1 cellular context compared by ENCODE assay signal in the genomic region with DNA sequence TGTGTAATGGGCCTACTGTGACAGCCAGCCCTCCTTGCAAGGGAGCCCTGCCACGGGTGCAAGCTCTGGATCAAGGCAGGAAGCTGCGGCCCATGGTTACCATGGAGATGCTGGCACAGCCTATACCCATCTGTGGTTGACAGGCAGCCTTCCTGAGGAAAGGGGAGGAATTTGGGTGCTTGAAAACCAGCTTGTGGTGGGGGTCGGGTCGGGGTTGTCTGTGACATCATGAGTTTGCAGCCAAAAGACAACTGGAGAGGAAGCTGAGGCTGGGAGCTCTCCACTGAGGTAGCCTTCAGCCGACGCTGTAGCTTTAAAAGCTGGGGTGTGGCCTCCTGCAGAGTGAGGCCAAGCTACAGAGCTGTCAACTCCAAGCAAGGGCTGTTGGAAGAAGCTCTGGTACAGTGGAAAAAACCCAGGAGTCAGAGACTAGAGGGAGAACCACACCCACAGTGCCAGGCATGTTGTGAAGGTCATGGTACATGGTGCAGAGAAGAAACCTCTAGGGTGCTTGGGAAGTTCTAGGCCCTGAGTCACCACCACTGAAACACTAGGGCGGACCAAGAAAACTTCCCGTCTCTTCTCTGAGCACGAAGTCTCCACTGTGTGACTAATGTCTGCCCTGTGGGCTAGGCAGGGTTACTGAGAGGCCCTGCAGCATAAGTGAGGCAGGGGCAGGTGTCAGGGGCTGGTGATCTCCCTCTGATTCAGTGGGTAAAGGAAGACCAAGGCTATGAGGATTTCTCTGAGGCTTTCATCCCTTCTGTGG.
TF ChIP-seq lines count a peak whose summit lies in the region.

No MANE protein-coding gene starts in this region.

TF ChIP-seq in K562, 482 proteins besides CTCF, POLR2A, EP300 and RAD21 (continued from another document):
- TF ChIP-seq, protein P1, sequence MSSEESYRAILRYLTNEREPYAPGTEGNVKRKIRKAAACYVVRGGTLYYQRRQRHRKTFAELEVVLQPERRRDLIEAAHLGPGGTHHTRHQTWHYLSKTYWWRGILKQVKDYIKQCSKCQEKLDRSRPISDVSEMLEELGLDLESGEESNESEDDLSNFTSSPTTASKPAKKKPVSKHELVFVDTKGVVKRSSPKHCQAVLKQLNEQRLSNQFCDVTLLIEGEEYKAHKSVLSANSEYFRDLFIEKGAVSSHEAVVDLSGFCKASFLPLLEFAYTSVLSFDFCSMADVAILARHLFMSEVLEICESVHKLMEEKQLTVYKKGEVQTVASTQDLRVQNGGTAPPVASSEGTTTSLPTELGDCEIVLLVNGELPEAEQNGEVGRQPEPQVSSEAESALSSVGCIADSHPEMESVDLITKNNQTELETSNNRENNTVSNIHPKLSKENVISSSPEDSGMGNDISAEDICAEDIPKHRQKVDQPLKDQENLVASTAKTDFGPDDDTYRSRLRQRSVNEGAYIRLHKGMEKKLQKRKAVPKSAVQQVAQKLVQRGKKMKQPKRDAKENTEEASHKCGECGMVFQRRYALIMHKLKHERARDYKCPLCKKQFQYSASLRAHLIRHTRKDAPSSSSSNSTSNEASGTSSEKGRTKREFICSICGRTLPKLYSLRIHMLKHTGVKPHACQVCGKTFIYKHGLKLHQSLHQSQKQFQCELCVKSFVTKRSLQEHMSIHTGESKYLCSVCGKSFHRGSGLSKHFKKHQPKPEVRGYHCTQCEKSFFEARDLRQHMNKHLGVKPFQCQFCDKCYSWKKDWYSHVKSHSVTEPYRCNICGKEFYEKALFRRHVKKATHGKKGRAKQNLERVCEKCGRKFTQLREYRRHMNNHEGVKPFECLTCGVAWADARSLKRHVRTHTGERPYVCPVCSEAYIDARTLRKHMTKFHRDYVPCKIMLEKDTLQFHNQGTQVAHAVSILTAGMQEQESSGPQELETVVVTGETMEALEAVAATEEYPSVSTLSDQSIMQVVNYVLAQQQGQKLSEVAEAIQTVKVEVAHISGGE (CRISPR knock-in tag; IDR thresholded peaks at IDR 0.05): peak in 1 of 3 experiments; percentile 39; a peak in 1 of 6 replicates
- TF ChIP-seq ZNF274 (IDR thresholded peaks at IDR 0.05; ENCODE audit: borderline replicate concordance, low read depth, low read length): no peak
- no peak for TF ChIP-seq TOE1 (IDR thresholded peaks at IDR 0.05; ENCODE audit: borderline replicate concordance)
- TF ChIP-seq TOE1 (CRISPR knock-in tag; IDR thresholded peaks at IDR 0.05; ENCODE audit: borderline replicate concordance, low read depth): no peak
- TF ChIP-seq FOSL1 (tag; conservative IDR thresholded peaks at IDR 0.05): peak; percentile 66
- TF ChIP-seq CHD1 (IDR thresholded peaks at IDR 0.05; ENCODE audit: low read length): no peak
- TF ChIP-seq, protein P2, sequence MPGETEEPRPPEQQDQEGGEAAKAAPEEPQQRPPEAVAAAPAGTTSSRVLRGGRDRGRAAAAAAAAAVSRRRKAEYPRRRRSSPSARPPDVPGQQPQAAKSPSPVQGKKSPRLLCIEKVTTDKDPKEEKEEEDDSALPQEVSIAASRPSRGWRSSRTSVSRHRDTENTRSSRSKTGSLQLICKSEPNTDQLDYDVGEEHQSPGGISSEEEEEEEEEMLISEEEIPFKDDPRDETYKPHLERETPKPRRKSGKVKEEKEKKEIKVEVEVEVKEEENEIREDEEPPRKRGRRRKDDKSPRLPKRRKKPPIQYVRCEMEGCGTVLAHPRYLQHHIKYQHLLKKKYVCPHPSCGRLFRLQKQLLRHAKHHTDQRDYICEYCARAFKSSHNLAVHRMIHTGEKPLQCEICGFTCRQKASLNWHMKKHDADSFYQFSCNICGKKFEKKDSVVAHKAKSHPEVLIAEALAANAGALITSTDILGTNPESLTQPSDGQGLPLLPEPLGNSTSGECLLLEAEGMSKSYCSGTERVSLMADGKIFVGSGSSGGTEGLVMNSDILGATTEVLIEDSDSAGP (CRISPR knock-in tag; IDR thresholded peaks at IDR 0.05): peak; percentile 86
- TF ChIP-seq ZNF766 (CRISPR knock-in tag; conservative IDR thresholded peaks at IDR 0.05): peak; percentile 88
- TF ChIP-seq, protein P3, sequence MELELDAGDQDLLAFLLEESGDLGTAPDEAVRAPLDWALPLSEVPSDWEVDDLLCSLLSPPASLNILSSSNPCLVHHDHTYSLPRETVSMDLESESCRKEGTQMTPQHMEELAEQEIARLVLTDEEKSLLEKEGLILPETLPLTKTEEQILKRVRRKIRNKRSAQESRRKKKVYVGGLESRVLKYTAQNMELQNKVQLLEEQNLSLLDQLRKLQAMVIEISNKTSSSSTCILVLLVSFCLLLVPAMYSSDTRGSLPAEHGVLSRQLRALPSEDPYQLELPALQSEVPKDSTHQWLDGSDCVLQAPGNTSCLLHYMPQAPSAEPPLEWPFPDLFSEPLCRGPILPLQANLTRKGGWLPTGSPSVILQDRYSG (tag; conservative IDR thresholded peaks at IDR 0.05; ENCODE audit: low read depth): 0 out of 2 replicates have a peak, but pooled peaks have one; percentile 18
- TF ChIP-seq RFX1 (IDR thresholded peaks at IDR 0.05): peak; percentile 81
- TF ChIP-seq MAZ (CRISPR knock-in tag; conservative IDR thresholded peaks at IDR 0.05 in 1 of 2, IDR thresholded peaks at IDR 0.05 in 1 of 2): peak in 1 of 2 experiments; percentile 21; a peak in 1 of 4 replicates
- TF ChIP-seq HNRNPL (IDR thresholded peaks at IDR 0.05; ENCODE audit: low read depth, low read length): no peak
- no peak for TF ChIP-seq SMARCE1 (IDR thresholded peaks at IDR 0.05)
- TF ChIP-seq, protein P4, sequence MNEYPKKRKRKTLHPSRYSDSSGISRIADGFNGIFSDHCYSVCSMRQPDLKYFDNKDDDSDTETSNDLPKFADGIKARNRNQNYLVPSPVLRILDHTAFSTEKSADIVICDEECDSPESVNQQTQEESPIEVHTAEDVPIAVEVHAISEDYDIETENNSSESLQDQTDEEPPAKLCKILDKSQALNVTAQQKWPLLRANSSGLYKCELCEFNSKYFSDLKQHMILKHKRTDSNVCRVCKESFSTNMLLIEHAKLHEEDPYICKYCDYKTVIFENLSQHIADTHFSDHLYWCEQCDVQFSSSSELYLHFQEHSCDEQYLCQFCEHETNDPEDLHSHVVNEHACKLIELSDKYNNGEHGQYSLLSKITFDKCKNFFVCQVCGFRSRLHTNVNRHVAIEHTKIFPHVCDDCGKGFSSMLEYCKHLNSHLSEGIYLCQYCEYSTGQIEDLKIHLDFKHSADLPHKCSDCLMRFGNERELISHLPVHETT (CRISPR knock-in tag; conservative IDR thresholded peaks at IDR 0.05 in 1 of 2, IDR thresholded peaks at IDR 0.05 in 1 of 2): peak in 1 of 2 experiments; percentile 13; a peak in 2 of 4 replicates
- TF ChIP-seq JUND (IDR thresholded peaks at IDR 0.05; ENCODE audit: borderline replicate concordance, low read depth, low read length): no peak
- TF ChIP-seq JUND (tag; IDR thresholded peaks at IDR 0.05; ENCODE audit: borderline replicate concordance, low read depth, low read length): peak; percentile 3; the same call in 2 of the 3 replicates
- TF ChIP-seq, protein P5, sequence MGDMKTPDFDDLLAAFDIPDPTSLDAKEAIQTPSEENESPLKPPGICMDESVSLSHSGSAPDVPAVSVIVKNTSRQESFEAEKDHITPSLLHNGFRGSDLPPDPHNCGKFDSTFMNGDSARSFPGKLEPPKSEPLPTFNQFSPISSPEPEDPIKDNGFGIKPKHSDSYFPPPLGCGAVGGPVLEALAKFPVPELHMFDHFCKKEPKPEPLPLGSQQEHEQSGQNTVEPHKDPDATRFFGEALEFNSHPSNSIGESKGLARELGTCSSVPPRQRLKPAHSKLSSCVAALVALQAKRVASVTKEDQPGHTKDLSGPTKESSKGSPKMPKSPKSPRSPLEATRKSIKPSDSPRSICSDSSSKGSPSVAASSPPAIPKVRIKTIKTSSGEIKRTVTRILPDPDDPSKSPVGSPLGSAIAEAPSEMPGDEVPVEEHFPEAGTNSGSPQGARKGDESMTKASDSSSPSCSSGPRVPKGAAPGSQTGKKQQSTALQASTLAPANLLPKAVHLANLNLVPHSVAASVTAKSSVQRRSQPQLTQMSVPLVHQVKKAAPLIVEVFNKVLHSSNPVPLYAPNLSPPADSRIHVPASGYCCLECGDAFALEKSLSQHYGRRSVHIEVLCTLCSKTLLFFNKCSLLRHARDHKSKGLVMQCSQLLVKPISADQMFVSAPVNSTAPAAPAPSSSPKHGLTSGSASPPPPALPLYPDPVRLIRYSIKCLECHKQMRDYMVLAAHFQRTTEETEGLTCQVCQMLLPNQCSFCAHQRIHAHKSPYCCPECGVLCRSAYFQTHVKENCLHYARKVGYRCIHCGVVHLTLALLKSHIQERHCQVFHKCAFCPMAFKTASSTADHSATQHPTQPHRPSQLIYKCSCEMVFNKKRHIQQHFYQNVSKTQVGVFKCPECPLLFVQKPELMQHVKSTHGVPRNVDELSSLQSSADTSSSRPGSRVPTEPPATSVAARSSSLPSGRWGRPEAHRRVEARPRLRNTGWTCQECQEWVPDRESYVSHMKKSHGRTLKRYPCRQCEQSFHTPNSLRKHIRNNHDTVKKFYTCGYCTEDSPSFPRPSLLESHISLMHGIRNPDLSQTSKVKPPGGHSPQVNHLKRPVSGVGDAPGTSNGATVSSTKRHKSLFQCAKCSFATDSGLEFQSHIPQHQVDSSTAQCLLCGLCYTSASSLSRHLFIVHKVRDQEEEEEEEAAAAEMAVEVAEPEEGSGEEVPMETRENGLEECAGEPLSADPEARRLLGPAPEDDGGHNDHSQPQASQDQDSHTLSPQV (IDR thresholded peaks at IDR 0.05): peak; percentile 52; the same call in 1 of the 2 replicates
- peak; percentile 53 for TF ChIP-seq ZFX (CRISPR knock-in tag; IDR thresholded peaks at IDR 0.05)
- no peak for TF ChIP-seq ARID2 (IDR thresholded peaks at IDR 0.05)
- TF ChIP-seq RFX5 (IDR thresholded peaks at IDR 0.05; ENCODE audit: low read depth, low read length): no peak
- TF ChIP-seq TAF1 (IDR thresholded peaks at IDR 0.05; ENCODE audit: control insufficient read depth, extremely low read depth, insufficient read depth, low read length, severe bottlenecking): peak; percentile 10
- TF ChIP-seq, protein P6, sequence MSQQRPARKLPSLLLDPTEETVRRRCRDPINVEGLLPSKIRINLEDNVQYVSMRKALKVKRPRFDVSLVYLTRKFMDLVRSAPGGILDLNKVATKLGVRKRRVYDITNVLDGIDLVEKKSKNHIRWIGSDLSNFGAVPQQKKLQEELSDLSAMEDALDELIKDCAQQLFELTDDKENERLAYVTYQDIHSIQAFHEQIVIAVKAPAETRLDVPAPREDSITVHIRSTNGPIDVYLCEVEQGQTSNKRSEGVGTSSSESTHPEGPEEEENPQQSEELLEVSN (IDR thresholded peaks at IDR 0.05; ENCODE audit: borderline replicate concordance in 1 of 2, extremely low read depth in 1 of 2, insufficient read depth in 1 of 2, insufficient read length in 1 of 2, low read depth in 1 of 2, low read length in 1 of 2, poor library complexity in 1 of 2, severe bottlenecking in 1 of 2): peak in 1 of 2 experiments; percentile 6
- no peak for TF ChIP-seq NR2C2 (CRISPR knock-in tag; IDR thresholded peaks at IDR 0.05)
- TF ChIP-seq NR2C2 (tag; IDR thresholded peaks at IDR 0.05): peak; percentile 61; the same call in 1 of the 2 replicates
- TF ChIP-seq MCM7 (IDR thresholded peaks at IDR 0.05): no peak
- TF ChIP-seq NCOA4 (IDR thresholded peaks at IDR 0.05; ENCODE audit: partially characterized antibody): no peak
- TF ChIP-seq KLF10 (CRISPR knock-in tag; IDR thresholded peaks at IDR 0.05): no peak
- TF ChIP-seq, protein P7, sequence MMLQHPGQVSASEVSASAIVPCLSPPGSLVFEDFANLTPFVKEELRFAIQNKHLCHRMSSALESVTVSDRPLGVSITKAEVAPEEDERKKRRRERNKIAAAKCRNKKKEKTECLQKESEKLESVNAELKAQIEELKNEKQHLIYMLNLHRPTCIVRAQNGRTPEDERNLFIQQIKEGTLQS (IDR thresholded peaks at IDR 0.05): peak; percentile 48
- TF ChIP-seq, protein P7 (CRISPR knock-in tag; conservative IDR thresholded peaks at IDR 0.05): 0 out of 2 replicates have a peak, but pooled peaks have one; percentile 30
- TF ChIP-seq ELF2 (CRISPR knock-in tag; IDR thresholded peaks at IDR 0.05): no peak
- TF ChIP-seq TBP (optimal IDR thresholded peaks at IDR 0.05; ENCODE audit: low read depth, low read length): peak; percentile 20
- TF ChIP-seq, protein P8, sequence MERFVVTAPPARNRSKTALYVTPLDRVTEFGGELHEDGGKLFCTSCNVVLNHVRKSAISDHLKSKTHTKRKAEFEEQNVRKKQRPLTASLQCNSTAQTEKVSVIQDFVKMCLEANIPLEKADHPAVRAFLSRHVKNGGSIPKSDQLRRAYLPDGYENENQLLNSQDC (CRISPR knock-in tag; IDR thresholded peaks at IDR 0.05): no peak
- TF ChIP-seq MTA3 (IDR thresholded peaks at IDR 0.05; ENCODE audit: borderline replicate concordance): 0 out of 2 replicates have a peak, but pooled peaks have one; percentile 7
- peak in 1 of 2 experiments; percentile 24; a peak in 1 of 4 replicates for TF ChIP-seq FOXK2 (conservative IDR thresholded peaks at IDR 0.05 in 1 of 2, IDR thresholded peaks at IDR 0.05 in 1 of 2; ENCODE audit: low read depth in 2 of 2)
- TF ChIP-seq SREBF2 (CRISPR knock-in tag; IDR thresholded peaks at IDR 0.05): 0 out of 2 replicates have a peak, but pooled peaks have one; percentile 42
- no peak for TF ChIP-seq SRF (CRISPR knock-in tag; IDR thresholded peaks at IDR 0.05)
- 0 out of 2 replicates have a peak, but pooled peaks have one; percentile 24 for TF ChIP-seq ZNF644 (tag; IDR thresholded peaks at IDR 0.05; ENCODE audit: low read depth)
- 0 out of 2 replicates have a peak, but pooled peaks have one; percentile 7 for TF ChIP-seq EHMT2 (IDR thresholded peaks at IDR 0.05)
- TF ChIP-seq, protein P9, sequence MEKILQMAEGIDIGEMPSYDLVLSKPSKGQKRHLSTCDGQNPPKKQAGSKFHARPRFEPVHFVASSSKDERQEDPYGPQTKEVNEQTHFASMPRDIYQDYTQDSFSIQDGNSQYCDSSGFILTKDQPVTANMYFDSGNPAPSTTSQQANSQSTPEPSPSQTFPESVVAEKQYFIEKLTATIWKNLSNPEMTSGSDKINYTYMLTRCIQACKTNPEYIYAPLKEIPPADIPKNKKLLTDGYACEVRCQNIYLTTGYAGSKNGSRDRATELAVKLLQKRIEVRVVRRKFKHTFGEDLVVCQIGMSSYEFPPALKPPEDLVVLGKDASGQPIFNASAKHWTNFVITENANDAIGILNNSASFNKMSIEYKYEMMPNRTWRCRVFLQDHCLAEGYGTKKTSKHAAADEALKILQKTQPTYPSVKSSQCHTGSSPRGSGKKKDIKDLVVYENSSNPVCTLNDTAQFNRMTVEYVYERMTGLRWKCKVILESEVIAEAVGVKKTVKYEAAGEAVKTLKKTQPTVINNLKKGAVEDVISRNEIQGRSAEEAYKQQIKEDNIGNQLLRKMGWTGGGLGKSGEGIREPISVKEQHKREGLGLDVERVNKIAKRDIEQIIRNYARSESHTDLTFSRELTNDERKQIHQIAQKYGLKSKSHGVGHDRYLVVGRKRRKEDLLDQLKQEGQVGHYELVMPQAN (IDR thresholded peaks at IDR 0.05; ENCODE audit: borderline replicate concordance): no peak
